ENCODE assay signal across 29 cellular contexts in the genomic region with DNA sequence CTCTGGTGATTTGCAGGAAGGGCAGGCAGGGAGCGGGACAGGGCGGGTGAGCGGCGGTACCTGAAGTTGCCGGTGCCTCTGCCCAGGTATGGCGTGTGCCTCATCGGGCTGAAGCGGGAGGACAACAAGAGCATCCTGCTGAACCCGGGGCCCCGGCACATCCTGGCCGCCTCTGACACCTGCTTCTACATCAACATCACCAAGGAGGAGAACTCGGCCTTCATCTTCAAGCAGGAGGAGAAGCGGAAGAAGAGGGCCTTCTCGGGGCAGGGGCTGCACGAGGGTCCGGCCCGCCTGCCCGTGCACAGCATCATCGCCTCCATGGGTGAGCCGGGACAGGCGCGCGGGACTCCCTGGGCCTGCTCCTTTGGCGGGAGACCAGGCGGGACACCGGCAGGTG.
"Had no signal": no experiment of that assay in that cellular context is flagged by ENCODE, and none has a peak within 500 bp of the region (broad histone marks: within the 10 kb centered on the region; RNA-seq: fewer than 3 reads in every experiment).

No MANE protein-coding gene starts in this region.

- H3K4me3 ChIP-seq: MG63 had no signal

- H3K36me3 ChIP-seq: MG63 had no signal

- H3K27me3 ChIP-seq: MG63 had no signal

- DNase-seq: Kasumi-1, MG63, MM.1S, MV-4-11, NCI-H1048, NCI-H1092, NCI-H1092 treated with DMSO at 0.1 percent for 48 hours, NCI-H1417 treated with DMSO at 0.1 percent for 48 hours, NCI-H1436, NCI-H1436 treated with DMSO at 0.1 percent for 48 hours, NCI-H1694, NCI-H1694 treated with DMSO at 0.1 percent for 48 hours, NCI-H187, NCI-H187 treated with DMSO at 0.1 percent for 48 hours, NCI-H1930, NCI-H2029, NCI-H2029 treated with DMSO at 0.1 percent for 48 hours, NCI-H2081, NCI-H2081 treated with DMSO at 0.1 percent for 48 hours, NCI-H2107, NCI-H2171, NCI-H2171 treated with DMSO at 0.1 percent for 48 hours, NCI-H2227 treated with DMSO at 0.1 percent for 48 hours, NCI-H226, NCI-H345, NCI-H446, NCI-H446 treated with DMSO at 0.1 percent for 48 hours, NCI-H524, NCI-H524 treated with DMSO at 0.1 percent for 48 hours had no signal
